ENCODE assay signal across 13 cellular contexts in genomic region chr2:218756599-218757377, GRCh38. TPM values are rescaled to one million over a fixed set of nuclear protein-coding genes. Genes with fewer than 3 reads are reported as not detected.
"Had no signal": no experiment of that assay in that cellular context is flagged by ENCODE, and none has a peak within 500 bp of the region (broad histone marks: within the 10 kb centered on the region; RNA-seq: fewer than 3 reads in every experiment).

No MANE protein-coding gene starts in this region.

- H3K27ac ChIP-seq: colonic mucosa, esophagus squamous epithelium, stomach, testis had no signal

- DNase-seq: activated CD4-positive, alpha-beta T cell treated with anti-CD3 and anti-CD28 coated beads, Interleukin-2, amount 50 U/mL, for 1 hour; activated CD8-positive, alpha-beta memory T cell treated with anti-CD3 and anti-CD28 coated beads for 24 hours; activated naive CD4-positive, alpha-beta T cell treated with anti-CD3 and anti-CD28 coated beads for 36 hours; activated naive CD8-positive, alpha-beta T cell treated with anti-CD3 and anti-CD28 coated beads, Interleukin-2, amount 50 U/mL, for 24 hours; colonic mucosa; effector CD4-positive, alpha-beta T cell; esophagus squamous epithelium; stimulated activated CD4-positive, alpha-beta T cell treated with anti-CD3 and anti-CD28 coated beads, Interleukin-1b, Interleukin-23, amount 100 ng/mL, for 48 hours; stomach; SW 1271; testis had no signal

- H3K9me3 Mint-ChIP-seq: activated naive CD4-positive, alpha-beta T cell treated with anti-CD3 and anti-CD28 coated beads for 36 hours; activated naive CD8-positive, alpha-beta T cell treated with anti-CD3 and anti-CD28 coated beads, Interleukin-2, amount 50 U/mL, for 24 hours; activated T-helper 2 cell treated with anti-CD3 and anti-CD28 coated beads, Interferon-gamma antibody, Interleukin-2, Interleukin-4, amounts not matched to agents 10 μg/mL and 5 μg/mL and 100 μg/mL, durations not matched to agents 14 hours and 24 hours and 36 hours had no signal

- H3K4me1 ChIP-seq: colonic mucosa, testis had no signal

- H3K4me3 Mint-ChIP-seq: activated naive CD4-positive, alpha-beta T cell treated with anti-CD3 and anti-CD28 coated beads for 36 hours; activated naive CD8-positive, alpha-beta T cell treated with anti-CD3 and anti-CD28 coated beads, Interleukin-2, amount 50 U/mL, for 24 hours had no signal

- H3K9me3 ChIP-seq: colonic mucosa, esophagus squamous epithelium, stomach, testis had no signal

- H3K27me3 ChIP-seq: colonic mucosa, esophagus squamous epithelium, stomach, testis had no signal

- ATAC-seq: activated naive CD8-positive, alpha-beta T cell treated with anti-CD3 and anti-CD28 coated beads, Interleukin-2, amount 50 U/mL, for 24 hours had no signal

- H3K4me3 ChIP-seq: colonic mucosa, esophagus squamous epithelium, stomach, testis had no signal

- H3K27ac Mint-ChIP-seq: activated naive CD4-positive, alpha-beta T cell treated with anti-CD3 and anti-CD28 coated beads for 36 hours; activated naive CD8-positive, alpha-beta T cell treated with anti-CD3 and anti-CD28 coated beads, Interleukin-2, amount 50 U/mL, for 24 hours; activated T-helper 2 cell treated with anti-CD3 and anti-CD28 coated beads, Interferon-gamma antibody, Interleukin-2, Interleukin-4, amounts not matched to agents 10 μg/mL and 5 μg/mL and 100 μg/mL, durations not matched to agents 14 hours and 24 hours and 36 hours had no signal

- H3K27me3 Mint-ChIP-seq: activated naive CD8-positive, alpha-beta T cell treated with anti-CD3 and anti-CD28 coated beads, Interleukin-2, amount 50 U/mL, for 24 hours had no signal

RNA-seq across cellular contexts. Expression of gene CYP27A1, which starts 25.2 kb away (rescaled TPM):
- total RNA-seq: activated naive CD4-positive, alpha-beta T cell treated with anti-CD3 and anti-CD28 coated beads for 36 hours; activated T-helper 2 cell treated with anti-CD3 and anti-CD28 coated beads, Interferon-gamma antibody, Interleukin-2, Interleukin-4, amounts not matched to agents 10 μg/mL and 5 μg/mL and 100 μg/mL, durations not matched to agents 14 hours and 24 hours and 36 hours had no signal
- polyA plus RNA-seq: neural cell had no signal
